Comparison of ENCODE assay signal across 8 cellular contexts in the genomic region with DNA sequence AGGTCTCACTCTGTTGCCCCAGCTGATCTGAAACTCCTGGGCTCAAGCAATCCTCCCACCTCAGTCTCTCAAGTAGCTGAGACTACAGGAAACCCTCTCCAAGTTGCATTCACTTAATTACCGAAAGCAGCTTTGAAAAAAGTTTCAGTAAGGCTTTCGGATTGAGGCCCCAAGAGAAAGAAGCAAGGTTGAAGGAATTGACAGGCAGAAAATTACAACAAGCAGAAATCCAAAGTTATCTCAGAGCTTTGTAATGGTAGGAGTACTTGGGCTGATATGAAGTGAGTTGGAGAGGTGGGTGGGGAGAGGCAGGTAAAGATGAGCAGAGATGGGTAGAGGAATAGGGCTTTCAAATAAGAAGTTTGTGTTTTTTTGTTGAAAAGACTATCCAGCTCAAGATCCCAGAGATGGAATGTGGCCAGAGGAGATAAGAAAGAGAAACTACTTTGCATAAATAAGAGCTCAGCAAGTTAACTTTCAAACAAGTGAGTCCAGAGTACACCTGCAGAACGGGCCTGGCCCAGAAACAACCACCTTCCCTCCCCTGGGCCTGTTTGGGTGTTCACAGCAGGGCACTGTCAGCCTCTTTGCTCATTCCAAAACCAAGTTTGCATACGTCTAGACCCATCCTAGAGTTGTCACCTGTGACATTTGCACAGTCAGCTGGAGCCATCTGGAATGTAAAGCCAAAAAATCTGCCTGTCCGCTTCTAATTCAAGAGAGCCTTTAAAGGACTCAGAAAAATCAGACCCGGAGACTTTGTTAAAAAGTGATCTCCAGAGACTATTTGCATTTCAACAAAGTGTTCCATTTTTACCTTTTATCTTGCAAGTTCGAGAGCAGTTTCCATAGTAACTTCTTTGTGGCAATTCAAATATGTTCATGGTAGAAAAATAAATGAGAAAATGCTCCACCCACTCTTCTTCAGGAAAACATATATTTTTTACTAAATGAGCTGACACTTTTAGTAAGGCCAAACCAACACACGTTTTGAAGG. TPM values are rescaled to one million over a fixed set of nuclear protein-coding genes. Genes with fewer than 3 reads are reported as not detected.
DNase-seq lines count a peak whose midpoint lies in the region; ATAC-seq and TF ChIP-seq lines count a peak whose summit lies in the region.
"Had no signal": no experiment of that assay in that cellular context is flagged by ENCODE, and none has a peak within 500 bp of the region (broad histone marks: within the 10 kb centered on the region; RNA-seq: fewer than 3 reads in every experiment).

No MANE protein-coding gene starts in this region.

- peaks cover 9% of the 10 kb centered on the region for H3K27me3 Mint-ChIP-seq in GM23338 (ENCODE audit: insufficient read depth, low read depth, poor library complexity)

- H3K4me1 ChIP-seq in GM23338 (ENCODE audit: insufficient read depth) = peaks cover 30% of the 10 kb centered on the region

- no peak for TF ChIP-seq CTCF in GM23338 (conservative IDR thresholded peaks at IDR 0.05; ENCODE audit: low read depth in 2 of 2)

- ATAC-seq in GM18873 (IDR thresholded peaks at IDR 0.05; ENCODE audit: low FRiP score, unreplicated experiment) = peak; percentile 62
- no peak for ATAC-seq in GM23338

- H4K20me1 ChIP-seq in GM23338 (replicated peaks; ENCODE audit: insufficient read depth) = no peaks in the 10 kb centered on the region; the same call in 1 of the 2 replicates

- H3K27ac Mint-ChIP-seq in GM23338 = peak overlapping the region; percentile 32; the same call in 1 of the 2 replicates

- H3K9me3 ChIP-seq in KOPT-K1 (ENCODE audit: insufficient read depth, low read length, poor library complexity, severe bottlenecking) = no peaks in the 10 kb centered on the region

- 0 out of 2 replicates have a peak, but pooled peaks cover 2% of the 10 kb centered on the region for H3F3A ChIP-seq in GM23338 (replicated peaks; ENCODE audit: low read depth)

- H3K4me2 ChIP-seq in GM23338 = peak overlapping the region; percentile 52

- no peaks in the 10 kb centered on the region for H3K9me3 Mint-ChIP-seq in GM23338

- H3K4me3 ChIP-seq in GM23338 = no peak overlapping the region

- no peak overlapping the region for H3K4me3 Mint-ChIP-seq in GM23338

- no peaks in the 10 kb centered on the region for H3K9me2 ChIP-seq in GM23338 (ENCODE audit: insufficient read depth)

- peaks cover 27% of the 10 kb centered on the region for H3K79me2 ChIP-seq in GM23338 (replicated peaks; ENCODE audit: insufficient read depth)

- H3K36me3 ChIP-seq in GM23338 (ENCODE audit: insufficient read depth) (no peaks in the 10 kb centered on the region), KOPT-K1 (ENCODE audit: insufficient read depth, low read length) (peaks cover 9% of the 10 kb centered on the region)

- DNase-seq in GM23338 (ENCODE audit: low spot score) (no peak), mucosa of gallbladder (ENCODE audit: low spot score) (peak; percentile 68), NCI-H526 treated with DMSO at 0.1 percent for 48 hours (lab: John Stamatoyannopoulos, UW) (no peak), DMS79 (lab: John Stamatoyannopoulos, UW) (no peak), NCI-H2081 treated with DMSO at 0.1 percent for 48 hours (lab: John Stamatoyannopoulos, UW) (no peak)
- DNase-seq: IMR-90 had no signal

- H3K27ac ChIP-seq in GM23338 (ENCODE audit: low read depth) (peak overlapping the region; percentile 70; the same call in 1 of the 2 replicates), KOPT-K1 (ENCODE audit: low read depth, low read length, poor library complexity, severe bottlenecking) (peak overlapping the region; percentile 45)

- 0 out of 3 replicates have a peak, but pooled peaks cover 4% of the 10 kb centered on the region for H3K36me3 Mint-ChIP-seq in GM23338 (ENCODE audit: low read depth)

- peaks cover 35% of the 10 kb centered on the region for H3K4me1 Mint-ChIP-seq in GM23338

- H3K27me3 ChIP-seq in GM23338 (ENCODE audit: insufficient read depth) = no peaks in the 10 kb centered on the region

- 0 out of 2 replicates have a peak overlapping the region, but pooled peaks have one; percentile 8 for H2AFZ ChIP-seq in GM23338

TF ChIP-seq in GM23338, 12 proteins besides CTCF, POLR2A, EP300 and RAD21 (continues in another document):
- TF ChIP-seq, protein P1, sequence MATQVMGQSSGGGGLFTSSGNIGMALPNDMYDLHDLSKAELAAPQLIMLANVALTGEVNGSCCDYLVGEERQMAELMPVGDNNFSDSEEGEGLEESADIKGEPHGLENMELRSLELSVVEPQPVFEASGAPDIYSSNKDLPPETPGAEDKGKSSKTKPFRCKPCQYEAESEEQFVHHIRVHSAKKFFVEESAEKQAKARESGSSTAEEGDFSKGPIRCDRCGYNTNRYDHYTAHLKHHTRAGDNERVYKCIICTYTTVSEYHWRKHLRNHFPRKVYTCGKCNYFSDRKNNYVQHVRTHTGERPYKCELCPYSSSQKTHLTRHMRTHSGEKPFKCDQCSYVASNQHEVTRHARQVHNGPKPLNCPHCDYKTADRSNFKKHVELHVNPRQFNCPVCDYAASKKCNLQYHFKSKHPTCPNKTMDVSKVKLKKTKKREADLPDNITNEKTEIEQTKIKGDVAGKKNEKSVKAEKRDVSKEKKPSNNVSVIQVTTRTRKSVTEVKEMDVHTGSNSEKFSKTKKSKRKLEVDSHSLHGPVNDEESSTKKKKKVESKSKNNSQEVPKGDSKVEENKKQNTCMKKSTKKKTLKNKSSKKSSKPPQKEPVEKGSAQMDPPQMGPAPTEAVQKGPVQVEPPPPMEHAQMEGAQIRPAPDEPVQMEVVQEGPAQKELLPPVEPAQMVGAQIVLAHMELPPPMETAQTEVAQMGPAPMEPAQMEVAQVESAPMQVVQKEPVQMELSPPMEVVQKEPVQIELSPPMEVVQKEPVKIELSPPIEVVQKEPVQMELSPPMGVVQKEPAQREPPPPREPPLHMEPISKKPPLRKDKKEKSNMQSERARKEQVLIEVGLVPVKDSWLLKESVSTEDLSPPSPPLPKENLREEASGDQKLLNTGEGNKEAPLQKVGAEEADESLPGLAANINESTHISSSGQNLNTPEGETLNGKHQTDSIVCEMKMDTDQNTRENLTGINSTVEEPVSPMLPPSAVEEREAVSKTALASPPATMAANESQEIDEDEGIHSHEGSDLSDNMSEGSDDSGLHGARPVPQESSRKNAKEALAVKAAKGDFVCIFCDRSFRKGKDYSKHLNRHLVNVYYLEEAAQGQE (IDR thresholded peaks at IDR 0.05; ENCODE audit: unreplicated experiment) = no peak
- TF ChIP-seq, protein P2, sequence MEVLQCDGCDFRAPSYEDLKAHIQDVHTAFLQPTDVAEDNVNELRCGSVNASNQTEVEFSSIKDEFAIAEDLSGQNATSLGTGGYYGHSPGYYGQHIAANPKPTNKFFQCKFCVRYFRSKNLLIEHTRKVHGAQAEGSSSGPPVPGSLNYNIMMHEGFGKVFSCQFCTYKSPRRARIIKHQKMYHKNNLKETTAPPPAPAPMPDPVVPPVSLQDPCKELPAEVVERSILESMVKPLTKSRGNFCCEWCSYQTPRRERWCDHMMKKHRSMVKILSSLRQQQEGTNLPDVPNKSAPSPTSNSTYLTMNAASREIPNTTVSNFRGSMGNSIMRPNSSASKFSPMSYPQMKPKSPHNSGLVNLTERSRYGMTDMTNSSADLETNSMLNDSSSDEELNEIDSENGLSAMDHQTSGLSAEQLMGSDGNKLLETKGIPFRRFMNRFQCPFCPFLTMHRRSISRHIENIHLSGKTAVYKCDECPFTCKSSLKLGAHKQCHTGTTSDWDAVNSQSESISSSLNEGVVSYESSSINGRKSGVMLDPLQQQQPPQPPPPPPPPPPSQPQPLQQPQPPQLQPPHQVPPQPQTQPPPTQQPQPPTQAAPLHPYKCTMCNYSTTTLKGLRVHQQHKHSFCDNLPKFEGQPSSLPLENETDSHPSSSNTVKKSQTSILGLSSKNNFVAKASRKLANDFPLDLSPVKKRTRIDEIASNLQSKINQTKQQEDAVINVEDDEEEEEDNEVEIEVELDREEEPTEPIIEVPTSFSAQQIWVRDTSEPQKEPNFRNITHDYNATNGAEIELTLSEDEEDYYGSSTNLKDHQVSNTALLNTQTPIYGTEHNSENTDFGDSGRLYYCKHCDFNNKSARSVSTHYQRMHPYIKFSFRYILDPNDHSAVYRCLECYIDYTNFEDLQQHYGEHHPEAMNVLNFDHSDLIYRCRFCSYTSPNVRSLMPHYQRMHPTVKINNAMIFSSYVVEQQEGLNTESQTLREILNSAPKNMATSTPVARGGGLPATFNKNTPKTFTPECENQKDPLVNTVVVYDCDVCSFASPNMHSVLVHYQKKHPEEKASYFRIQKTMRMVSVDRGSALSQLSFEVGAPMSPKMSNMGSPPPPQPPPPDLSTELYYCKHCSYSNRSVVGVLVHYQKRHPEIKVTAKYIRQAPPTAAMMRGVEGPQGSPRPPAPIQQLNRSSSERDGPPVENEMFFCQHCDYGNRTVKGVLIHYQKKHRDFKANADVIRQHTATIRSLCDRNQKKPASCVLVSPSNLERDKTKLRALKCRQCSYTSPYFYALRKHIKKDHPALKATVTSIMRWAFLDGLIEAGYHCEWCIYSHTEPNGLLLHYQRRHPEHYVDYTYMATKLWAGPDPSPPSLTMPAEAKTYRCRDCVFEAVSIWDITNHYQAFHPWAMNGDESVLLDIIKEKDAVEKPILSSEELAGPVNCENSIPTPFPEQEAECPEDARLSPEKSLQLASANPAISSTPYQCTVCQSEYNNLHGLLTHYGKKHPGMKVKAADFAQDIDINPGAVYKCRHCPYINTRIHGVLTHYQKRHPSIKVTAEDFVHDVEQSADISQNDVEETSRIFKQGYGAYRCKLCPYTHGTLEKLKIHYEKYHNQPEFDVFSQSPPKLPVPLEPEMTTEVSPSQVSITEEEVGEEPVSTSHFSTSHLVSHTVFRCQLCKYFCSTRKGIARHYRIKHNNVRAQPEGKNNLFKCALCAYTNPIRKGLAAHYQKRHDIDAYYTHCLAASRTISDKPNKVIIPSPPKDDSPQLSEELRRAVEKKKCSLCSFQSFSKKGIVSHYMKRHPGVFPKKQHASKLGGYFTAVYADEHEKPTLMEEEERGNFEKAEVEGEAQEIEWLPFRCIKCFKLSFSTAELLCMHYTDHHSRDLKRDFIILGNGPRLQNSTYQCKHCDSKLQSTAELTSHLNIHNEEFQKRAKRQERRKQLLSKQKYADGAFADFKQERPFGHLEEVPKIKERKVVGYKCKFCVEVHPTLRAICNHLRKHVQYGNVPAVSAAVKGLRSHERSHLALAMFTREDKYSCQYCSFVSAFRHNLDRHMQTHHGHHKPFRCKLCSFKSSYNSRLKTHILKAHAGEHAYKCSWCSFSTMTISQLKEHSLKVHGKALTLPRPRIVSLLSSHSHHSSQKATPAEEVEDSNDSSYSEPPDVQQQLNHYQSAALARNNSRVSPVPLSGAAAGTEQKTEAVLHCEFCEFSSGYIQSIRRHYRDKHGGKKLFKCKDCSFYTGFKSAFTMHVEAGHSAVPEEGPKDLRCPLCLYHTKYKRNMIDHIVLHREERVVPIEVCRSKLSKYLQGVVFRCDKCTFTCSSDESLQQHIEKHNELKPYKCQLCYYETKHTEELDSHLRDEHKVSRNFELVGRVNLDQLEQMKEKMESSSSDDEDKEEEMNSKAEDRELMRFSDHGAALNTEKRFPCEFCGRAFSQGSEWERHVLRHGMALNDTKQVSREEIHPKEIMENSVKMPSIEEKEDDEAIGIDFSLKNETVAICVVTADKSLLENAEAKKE (CRISPR knock-in tag; IDR thresholded peaks at IDR 0.05) = no peak
- TF ChIP-seq NANOG (IDR thresholded peaks at IDR 0.05; ENCODE audit: borderline replicate concordance) = no peak

RNA-seq across cellular contexts. Expression of gene CLINT1, which starts 2.3 kb away (rescaled TPM):
- 82.1 and 101 TPM in 2 replicates for total RNA-seq in GM23338 (2014; rRNA removed; shearing (Covaris generic))
- polyA plus RNA-seq in GM23338 (2016; fragmentation: Nextera tagmentation; extraction: Ambion mirVana) = 66.3 and 71.7 TPM in 2 replicates
- 166 TPM for total RNA-seq in mucosa of gallbladder
